In the genomic region with DNA sequence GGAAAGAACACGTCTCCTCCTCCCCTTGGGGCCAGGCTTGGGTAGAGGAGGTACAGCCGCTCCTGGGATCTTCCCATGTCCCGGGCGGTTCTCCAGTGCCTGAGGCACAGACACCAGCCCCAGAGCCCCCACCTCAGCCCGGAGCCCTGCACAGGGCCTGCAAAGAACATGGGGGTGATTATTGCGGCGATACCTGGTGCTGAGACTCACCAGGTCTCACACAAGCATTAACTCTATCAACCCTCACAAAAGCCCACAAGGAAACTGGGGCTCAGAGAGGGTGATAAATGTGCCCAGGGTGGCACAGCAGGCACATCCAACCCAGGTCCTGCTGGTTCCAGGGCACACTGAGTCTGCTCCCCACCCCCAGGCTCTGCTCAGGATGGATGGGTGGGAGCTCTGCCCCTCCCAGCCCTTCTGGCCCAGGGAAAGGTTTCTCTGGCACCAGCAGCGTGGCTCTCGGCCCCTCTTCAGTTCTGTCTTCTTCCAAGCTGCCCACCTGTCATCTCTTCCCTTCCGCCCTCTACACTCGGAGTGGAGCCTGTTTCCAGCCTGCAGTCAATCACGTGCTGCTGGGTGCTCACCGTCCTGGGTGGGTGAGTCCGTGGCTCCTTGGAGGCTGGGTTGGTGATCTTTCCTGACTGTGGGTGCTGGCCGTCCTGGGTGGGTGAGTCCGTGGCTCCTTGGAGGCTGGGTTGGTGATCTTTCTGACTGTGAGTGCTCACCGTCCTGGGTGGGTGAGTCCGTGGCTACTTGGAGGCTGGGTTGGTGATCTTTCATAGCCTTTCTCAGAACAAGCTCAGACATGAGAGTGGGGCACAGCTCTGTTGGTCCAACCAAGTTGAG, we compare ENCODE assay signal across 1 cellular context.
TF ChIP-seq lines count a peak whose summit lies in the region.

No MANE protein-coding gene starts in this region.

TF ChIP-seq in H1, 55 proteins besides CTCF, POLR2A, EP300 and RAD21:
- TF ChIP-seq RBBP5 (IDR thresholded peaks at IDR 0.05; ENCODE audit: borderline replicate concordance, low read depth, low read length), result no peak
- no peak for TF ChIP-seq KDM1A (IDR thresholded peaks at IDR 0.05; ENCODE audit: borderline replicate concordance, low read length)
- no peak for TF ChIP-seq E2F6 (IDR thresholded peaks at IDR 0.05)
- TF ChIP-seq EGR1 (IDR thresholded peaks at IDR 0.05; ENCODE audit: borderline replicate concordance, low read depth, low read length), result no peak
- no peak for TF ChIP-seq SP4 (IDR thresholded peaks at IDR 0.05; ENCODE audit: low read length)
- TF ChIP-seq, protein P1, sequence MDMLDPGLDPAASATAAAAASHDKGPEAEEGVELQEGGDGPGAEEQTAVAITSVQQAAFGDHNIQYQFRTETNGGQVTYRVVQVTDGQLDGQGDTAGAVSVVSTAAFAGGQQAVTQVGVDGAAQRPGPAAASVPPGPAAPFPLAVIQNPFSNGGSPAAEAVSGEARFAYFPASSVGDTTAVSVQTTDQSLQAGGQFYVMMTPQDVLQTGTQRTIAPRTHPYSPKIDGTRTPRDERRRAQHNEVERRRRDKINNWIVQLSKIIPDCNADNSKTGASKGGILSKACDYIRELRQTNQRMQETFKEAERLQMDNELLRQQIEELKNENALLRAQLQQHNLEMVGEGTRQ (IDR thresholded peaks at IDR 0.05; ENCODE audit: low read length), result no peak
- no peak for TF ChIP-seq JUN (IDR thresholded peaks at IDR 0.05; ENCODE audit: low read depth, low read length)
- TF ChIP-seq POU5F1 (IDR thresholded peaks at IDR 0.05; ENCODE audit: low read depth, low read length), result no peak
- no peak for TF ChIP-seq TCF12 (IDR thresholded peaks at IDR 0.05; ENCODE audit: low read depth, low read length)
- no peak for TF ChIP-seq TEAD4 (IDR thresholded peaks at IDR 0.05; ENCODE audit: low read depth, low read length)
- no peak for TF ChIP-seq NANOG (IDR thresholded peaks at IDR 0.05; ENCODE audit: insufficient read depth, low read depth, low read length, poor library complexity, severe bottlenecking)
- no peak for TF ChIP-seq JUND (IDR thresholded peaks at IDR 0.05; ENCODE audit: low read length)
- TF ChIP-seq CHD2 (IDR thresholded peaks at IDR 0.05; ENCODE audit: low read length), result no peak
- TF ChIP-seq HDAC2 (IDR thresholded peaks at IDR 0.05; ENCODE audit: borderline replicate concordance in 1 of 2, low read depth in 2 of 2, low read length in 2 of 2), result no peak
- no peak for TF ChIP-seq SP1 (IDR thresholded peaks at IDR 0.05; ENCODE audit: low read depth, low read length)
- TF ChIP-seq CBX8 (IDR thresholded peaks at IDR 0.05; ENCODE audit: borderline replicate concordance, low read depth, low read length), result no peak
- TF ChIP-seq CEBPB (IDR thresholded peaks at IDR 0.05; ENCODE audit: low read depth, low read length), result no peak
- TF ChIP-seq BACH1 (IDR thresholded peaks at IDR 0.05; ENCODE audit: low read length), result no peak
- no peak for TF ChIP-seq SP2 (IDR thresholded peaks at IDR 0.05; ENCODE audit: low read length)
- TF ChIP-seq SUZ12 (IDR thresholded peaks at IDR 0.05; ENCODE audit: low read length), result no peak
